Comparison of ENCODE assay signal across 10 cellular contexts in the genomic region with DNA sequence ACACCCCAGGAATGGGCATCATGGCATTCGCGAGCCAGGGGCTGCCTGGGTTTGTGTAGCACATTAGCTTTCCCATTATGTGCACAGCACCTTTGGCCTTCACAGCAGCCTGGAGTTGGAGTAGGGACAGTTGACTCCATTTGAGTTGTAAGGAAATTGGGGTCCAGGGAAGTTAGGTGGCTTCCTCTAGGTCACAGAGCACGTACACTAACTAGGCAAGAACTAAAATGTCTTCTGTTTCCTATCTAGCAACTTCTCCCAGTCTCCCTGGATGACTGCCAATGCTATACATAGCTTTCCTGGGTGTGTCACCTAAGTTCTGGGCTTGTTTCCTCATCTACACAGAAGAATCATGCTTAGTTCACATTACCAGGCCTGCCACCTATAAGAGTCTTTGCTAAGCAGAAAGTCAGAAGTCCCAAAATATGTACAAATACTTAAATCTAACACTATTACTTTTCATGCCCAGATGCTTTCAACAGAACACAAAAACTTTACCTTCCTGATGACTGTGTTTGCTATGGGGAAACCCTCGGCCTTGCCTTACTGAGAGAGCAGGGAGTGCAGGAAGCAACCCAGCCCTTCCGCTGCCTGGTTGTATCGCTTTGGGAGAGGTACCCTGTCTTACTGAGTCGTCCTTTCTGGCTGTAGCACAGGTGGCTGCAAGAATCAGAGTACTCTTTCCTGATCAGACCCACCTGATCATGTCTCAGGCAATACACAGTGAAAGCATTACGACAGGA. TPM values are rescaled to one million over a fixed set of nuclear protein-coding genes. Genes with fewer than 3 reads are reported as not detected.
DNase-seq lines count a peak whose midpoint lies in the region; ATAC-seq and TF ChIP-seq lines count a peak whose summit lies in the region.
"Had no signal": no experiment of that assay in that cellular context is flagged by ENCODE, and none has a peak within 500 bp of the region (broad histone marks: within the 10 kb centered on the region; RNA-seq: fewer than 3 reads in every experiment).

No MANE protein-coding gene starts in this region.

- POLR2A ChIA-PET in activated CD8-positive, alpha-beta T cell treated with anti-CD3 and anti-CD28 coated beads, Interleukin-2, amount 10 ng/mL, durations not matched to agents 7 days and 5 days (lab: Charles Lee), result interaction anchor here (0.9 kb wide), 2 partner anchors 12 to 15 kb away, joined by 3 read pairs; no protein-coding TSS in a partner anchor
- POLR2A ChIA-PET in activated CD8-positive, alpha-beta T cell treated with anti-CD3 and anti-CD28 coated beads for 36 hours (lab: Charles Lee), result interaction anchor here (1.2 to 1.6 kb wide), 2 partner anchors 8 to 11 kb away, joined by 4 to 5 read pairs; no protein-coding TSS in a partner anchor

- peaks cover 76% of the 10 kb centered on the region for H3K36me3 Mint-ChIP-seq in activated CD8-positive, alpha-beta T cell treated with anti-CD3 and anti-CD28 coated beads, Interleukin-2, amount 10 ng/mL, durations not matched to agents 7 days and 5 days (ENCODE audit: low read depth)
- peaks cover 61% of the 10 kb centered on the region for H3K36me3 Mint-ChIP-seq in activated CD8-positive, alpha-beta T cell treated with anti-CD3 and anti-CD28 coated beads for 36 hours (ENCODE audit: low read depth)

- H3K4me1 Mint-ChIP-seq in activated CD8-positive, alpha-beta T cell treated with anti-CD3 and anti-CD28 coated beads, Interleukin-2, amount 10 ng/mL, durations not matched to agents 7 days and 5 days (ENCODE audit: low read depth), result peaks cover 50% of the 10 kb centered on the region
- peaks cover 48% of the 10 kb centered on the region for H3K4me1 Mint-ChIP-seq in activated CD8-positive, alpha-beta T cell treated with anti-CD3 and anti-CD28 coated beads for 36 hours (ENCODE audit: low read depth)

- no peak for DNase-seq in activated CD8-positive, alpha-beta T cell treated with anti-CD3 and anti-CD28 coated beads, Interleukin-2, amount 10 ng/mL, durations not matched to agents 7 days and 5 days
- DNase-seq in activated CD8-positive, alpha-beta T cell treated with anti-CD3 and anti-CD28 coated beads for 36 hours, result no peak
- peak; percentile 74 for DNase-seq in amniotic stem cell (lab: John Stamatoyannopoulos, UW)
- peak; percentile 90 for DNase-seq in kidney tubule cell (ENCODE audit: low spot score)
- DNase-seq in ureter (ENCODE audit: low spot score), result peak; percentile 70
- DNase-seq in D341Med (ENCODE audit: low spot score), result no peak
- DNase-seq in activated T-cell treated with anti-CD3 and anti-CD28 coated beads, Interleukin-2, amount 50 U/mL, for 1 hour, result no peak
- DNase-seq: effector CD8-positive, alpha-beta T cell; MM.1S had no signal

- H3K9me3 Mint-ChIP-seq in activated CD8-positive, alpha-beta T cell treated with anti-CD3 and anti-CD28 coated beads, Interleukin-2, amount 10 ng/mL, durations not matched to agents 7 days and 5 days (ENCODE audit: insufficient read depth), result no peaks in the 10 kb centered on the region
- no peaks in the 10 kb centered on the region for H3K9me3 Mint-ChIP-seq in activated CD8-positive, alpha-beta T cell treated with anti-CD3 and anti-CD28 coated beads for 36 hours

- intact Hi-C loops in activated CD8-positive, alpha-beta T cell treated with anti-CD3 and anti-CD28 coated beads for 36 hours (cut with micrococcal nuclease), result no loop called here

- TF ChIP-seq CTCF in activated CD8-positive, alpha-beta T cell treated with anti-CD3 and anti-CD28 coated beads for 36 hours (IDR thresholded peaks at IDR 0.05), result no peak

- CTCF ChIA-PET in activated CD8-positive, alpha-beta T cell treated with anti-CD3 and anti-CD28 coated beads, Interleukin-2, amount 10 ng/mL, durations not matched to agents 7 days and 5 days (lab: Charles Lee), result interaction anchor here (1.0 kb wide), 1 partner anchor 39 kb away, joined by 3 read pairs; no protein-coding TSS in a partner anchor
- CTCF ChIA-PET in activated CD8-positive, alpha-beta T cell treated with anti-CD3 and anti-CD28 coated beads for 36 hours (lab: Charles Lee), result interaction anchor here (0.8 kb wide), 1 partner anchor 174 kb away, joined by 3 read pairs; no protein-coding TSS in a partner anchor

- no peak overlapping the region for H3K4me3 Mint-ChIP-seq in activated CD8-positive, alpha-beta T cell treated with anti-CD3 and anti-CD28 coated beads, Interleukin-2, amount 10 ng/mL, durations not matched to agents 7 days and 5 days
- H3K4me3 Mint-ChIP-seq in activated CD8-positive, alpha-beta T cell treated with anti-CD3 and anti-CD28 coated beads for 36 hours, result no peak overlapping the region

- H3K27me3 Mint-ChIP-seq in activated CD8-positive, alpha-beta T cell treated with anti-CD3 and anti-CD28 coated beads, Interleukin-2, amount 10 ng/mL, durations not matched to agents 7 days and 5 days (ENCODE audit: low read depth), result no peaks in the 10 kb centered on the region
- H3K27me3 Mint-ChIP-seq in activated CD8-positive, alpha-beta T cell treated with anti-CD3 and anti-CD28 coated beads for 36 hours, result no peaks in the 10 kb centered on the region

- H3K27ac Mint-ChIP-seq in activated CD8-positive, alpha-beta T cell treated with anti-CD3 and anti-CD28 coated beads, Interleukin-2, amount 10 ng/mL, durations not matched to agents 7 days and 5 days, result peak overlapping the region; percentile 50
- no peak overlapping the region for H3K27ac Mint-ChIP-seq in activated CD8-positive, alpha-beta T cell treated with anti-CD3 and anti-CD28 coated beads for 36 hours

- no peak for ATAC-seq in activated CD8-positive, alpha-beta T cell treated with anti-CD3 and anti-CD28 coated beads, Interleukin-2, amount 10 ng/mL, durations not matched to agents 7 days and 5 days
- no peak for ATAC-seq in activated CD8-positive, alpha-beta T cell treated with anti-CD3 and anti-CD28 coated beads for 36 hours
- ATAC-seq in GM21515 (IDR thresholded peaks at IDR 0.05; ENCODE audit: unreplicated experiment), result no peak

RNA-seq across cellular contexts. Expression of a gene that starts 12.0 kb away (rescaled TPM):
- total RNA-seq in activated CD8-positive, alpha-beta T cell treated with anti-CD3 and anti-CD28 coated beads, Interleukin-2, amount 10 ng/mL, durations not matched to agents 7 days and 5 days, result 100 to 1,000 TPM; 328 to 332 TPM
- total RNA-seq in activated CD8-positive, alpha-beta T cell treated with anti-CD3 and anti-CD28 coated beads for 36 hours, result 100 to 1,000 TPM; 170 to 179 TPM
- 248 TPM for total RNA-seq in ureter

Comparison
In these comparisons a context has a peak if more than half of its experiments do, and no peak if none do; other contexts are left out.
1. DNase-seq: peak in amniotic stem cell (single experiment), kidney tubule cell (single experiment) and ureter (single experiment); none in activated CD8-positive, alpha-beta T cell treated with anti-CD3 and anti-CD28 coated beads, Interleukin-2, amount 10 ng/mL, durations not matched to agents 7 days and 5 days (single experiment), activated CD8-positive, alpha-beta T cell treated with anti-CD3 and anti-CD28 coated beads for 36 hours (single experiment), D341Med (single experiment) and activated T-cell treated with anti-CD3 and anti-CD28 coated beads, Interleukin-2, amount 50 U/mL, for 1 hour (single experiment).